Comparison of ENCODE assay signal across 8 cellular contexts in genomic region chr21:44818636-44819011, GRCh38. TPM values are rescaled to one million over a fixed set of nuclear protein-coding genes. Genes with fewer than 3 reads are reported as not detected.
DNase-seq lines count a peak whose midpoint lies in the region; ATAC-seq, FAIRE-seq and TF ChIP-seq lines count a peak whose summit lies in the region.

No MANE protein-coding gene starts in this region.

- in situ Hi-C loops in ACHN (cut with HindIII; ENCODE audit: low pct_ligation_motif_present, low pct_unique_long_range_greater_than_20kb, low sequenced_read_pairs), result no loop called here

- peaks cover 5 to 8% of the 10 kb centered on the region in 2 donors for H3K4me1 ChIP-seq in small intestine (ENCODE audit: control insufficient read depth in 2 of 2, insufficient read depth in 1 of 2, low read depth in 1 of 2, low read length in 1 of 2)

- no peak for FAIRE-seq in small intestine (lab: Jason Lieb, UNC)

- ATAC-seq in activated T-helper 17 cell treated with anti-CD3 and anti-CD28 coated beads, Interleukin-2, amount 50 U/mL, for 72 hours (replicated peaks), result no peak
- ATAC-seq in HG03521 (IDR thresholded peaks at IDR 0.05; ENCODE audit: unreplicated experiment) (no peak), HG02588 (IDR thresholded peaks at IDR 0.05; ENCODE audit: unreplicated experiment) (no peak)

- peaks cover 7% of the 10 kb centered on the region for H3K4me1 Mint-ChIP-seq in activated T-helper 17 cell treated with anti-CD3 and anti-CD28 coated beads, Interleukin-2, amount 50 U/mL, for 72 hours

- no peak overlapping the region for H3K27ac Mint-ChIP-seq in activated T-helper 17 cell treated with anti-CD3 and anti-CD28 coated beads, Interleukin-2, amount 50 U/mL, for 72 hours

- peaks cover 4% of the 10 kb centered on the region for H3K9me3 Mint-ChIP-seq in activated T-helper 17 cell treated with anti-CD3 and anti-CD28 coated beads, Interleukin-2, amount 50 U/mL, for 72 hours

- H3K36me3 Mint-ChIP-seq in activated T-helper 17 cell treated with anti-CD3 and anti-CD28 coated beads, Interleukin-2, amount 50 U/mL, for 72 hours (ENCODE audit: low read depth), result peaks cover 12% of the 10 kb centered on the region

- H3K27me3 Mint-ChIP-seq in activated T-helper 17 cell treated with anti-CD3 and anti-CD28 coated beads, Interleukin-2, amount 50 U/mL, for 72 hours, result no peaks in the 10 kb centered on the region

- H3K9me3 ChIP-seq in small intestine (ENCODE audit: control insufficient read depth, low read depth), result no peaks in the 10 kb centered on the region

- peak overlapping the region; percentile 30 for H3K4me3 Mint-ChIP-seq in activated T-helper 17 cell treated with anti-CD3 and anti-CD28 coated beads, Interleukin-2, amount 50 U/mL, for 72 hours

- peak overlapping the region; percentile 88 to 92 for H3K27ac ChIP-seq in small intestine (ENCODE audit: low read depth in 1 of 2, low read length in 1 of 2)

- no peaks in the 10 kb centered on the region for H3K27me3 ChIP-seq in small intestine (ENCODE audit: control insufficient read depth in 2 of 2, insufficient read depth in 2 of 2, low read length in 2 of 2)

- no peaks in the 10 kb centered on the region for H3K36me3 ChIP-seq in small intestine (ENCODE audit: control insufficient read depth in 2 of 2, insufficient read depth in 2 of 2, low read length in 2 of 2)

- TF ChIP-seq CTCF in HFF-Myc (IDR thresholded peaks at IDR 0.05; ENCODE audit: low read depth, low read length, missing control alignments), result no peak

- peak overlapping the region; percentile 66 for H3K4me3 ChIP-seq in HFF-Myc (replicated peaks; ENCODE audit: low read depth, low read length)
- peak overlapping the region; percentile 69 for H3K4me3 ChIP-seq in iPS-11a (ENCODE audit: low read depth, low read length)
- peak overlapping the region; percentile 59 to 83 for H3K4me3 ChIP-seq in small intestine (ENCODE audit: low read depth in 1 of 2, low read length in 2 of 2)

- no peak for DNase-seq in HFF-Myc (ENCODE audit: extremely low read depth, low read depth)
- no peak for DNase-seq in small intestine
- no peak for DNase-seq in Kasumi-1 (lab: John Stamatoyannopoulos, UW)
- no peak for DNase-seq in ACHN

- WGBS in small intestine, 3 donors, result 55 to 73% (median 70%) methylated on average over 36 to 37 of the region's 37 CpGs

RNA-seq across cellular contexts. Expression of gene SUMO3, which starts 0.8 kb away (rescaled TPM):
- total RNA-seq in activated T-helper 17 cell treated with anti-CD3 and anti-CD28 coated beads, Interleukin-2, amount 50 U/mL, for 72 hours, result 10 to 100 TPM; 52.6 to 86.2 TPM
- 10 to 100 TPM; 70.8 to 78.6 (median 76.0) TPM for polyA plus RNA-seq in small intestine

RNA-seq across cellular contexts. Expression of gene UBE2G2, which starts 17.0 kb away (rescaled TPM):
- 100 to 1,000 TPM in 1 of 2 donors, 10 to 100 TPM in 1; 88.9 to 136 TPM for total RNA-seq in activated T-helper 17 cell treated with anti-CD3 and anti-CD28 coated beads, Interleukin-2, amount 50 U/mL, for 72 hours
- polyA plus RNA-seq in small intestine, result 10 to 100 TPM; 30.0 to 40.5 (median 37.0) TPM

RNA-seq across cellular contexts. Expression of gene PTTG1IP, which starts 54.9 kb away (rescaled TPM):
- total RNA-seq in activated T-helper 17 cell treated with anti-CD3 and anti-CD28 coated beads, Interleukin-2, amount 50 U/mL, for 72 hours, result 10 to 100 TPM; 76.5 to 78.8 TPM
- polyA plus RNA-seq in small intestine, result 100 to 1,000 TPM; 116 to 128 (median 128) TPM
